In genomic region chr1:154962238-154962678, GRCh38 we compare ENCODE assay signal across 8 cellular contexts. TPM values are rescaled to one million over a fixed set of nuclear protein-coding genes. Genes with fewer than 3 reads are reported as not detected.
A peak's percentile ranks its signal among the peaks of the same experiment; 100 is the strongest.
DNase-seq lines count a peak whose midpoint lies in the region; ATAC-seq, FAIRE-seq and TF ChIP-seq lines count a peak whose summit lies in the region.

No MANE protein-coding gene starts in this region.

- H3K9me3 ChIP-seq in muscle layer of duodenum (ENCODE audit: control insufficient read depth in 1 of 2, low read length in 2 of 2), result no peaks in the 10 kb centered on the region

- H3K27ac ChIP-seq in muscle layer of duodenum (ENCODE audit: low read length), result peak overlapping the region; percentile 68

- peak overlapping the region; percentile 85 for H3K4me3 Mint-ChIP-seq in Calu3 (ENCODE audit: low read depth, unreplicated experiment)
- H3K4me3 Mint-ChIP-seq in effector memory CD8-positive, alpha-beta T cell, result peak overlapping the region; percentile 84 to 88

- H3K4me1 Mint-ChIP-seq in Calu3 (ENCODE audit: low read depth, unreplicated experiment), result peaks cover 38% of the 10 kb centered on the region
- H3K4me1 Mint-ChIP-seq in effector memory CD8-positive, alpha-beta T cell (ENCODE audit: low read depth in 2 of 2), result peaks cover 20 to 33% of the 10 kb centered on the region in 2 donors

- H3K36me3 Mint-ChIP-seq in Calu3 (ENCODE audit: insufficient read depth, unreplicated experiment), result peaks cover 81% of the 10 kb centered on the region
- peaks cover 61% of the 10 kb centered on the region for H3K36me3 Mint-ChIP-seq in effector memory CD8-positive, alpha-beta T cell (ENCODE audit: insufficient read depth)

- no peak for TF ChIP-seq CTCF in Calu3 (IDR thresholded peaks at IDR 0.05; ENCODE audit: unreplicated experiment)

- DNase-seq in Calu3 (no peak), RCC 7860 (ENCODE audit: low spot score) (peak; percentile 11), SK-N-DZ (ENCODE audit: low spot score) (no peak), SKM-1 treated with dmso at 0.1 percent for 144 hours (lab: John Stamatoyannopoulos, UW; ENCODE audit: unreplicated experiment) (no peak), LoVo (ENCODE audit: low spot score) (no peak)
- no peak for DNase-seq in effector memory CD8-positive, alpha-beta T cell

- ATAC-seq in GM21723 (IDR thresholded peaks at IDR 0.05; ENCODE audit: unreplicated experiment), result peak; percentile 3
- ATAC-seq in effector memory CD8-positive, alpha-beta T cell (replicated peaks), result peak; percentile 13

- peaks cover 5 to 25% of the 10 kb centered on the region in 2 donors for H3K4me1 ChIP-seq in muscle layer of duodenum (ENCODE audit: control insufficient read depth in 1 of 2, insufficient read depth in 2 of 2, low read length in 2 of 2)

- H3K4me3 ChIP-seq in muscle layer of duodenum (ENCODE audit: low read depth in 1 of 2, low read length in 2 of 2), result peak overlapping the region; percentile 72 to 85

- H3K27me3 ChIP-seq in muscle layer of duodenum (ENCODE audit: low read depth, low read length), result no peaks in the 10 kb centered on the region

- FAIRE-seq in RCC 7860 (lab: Jason Lieb, UNC), result no peak

- CTCF ChIA-PET in Calu3 (lab: Charles Lee), result interaction anchor here (0.5 to 1.8 kb wide), 7 partner anchors 10 to 99 kb away, joined by 3 to 12 read pairs (median 5); partner anchors contain the start of genes ADAM15, LENEP and ZBTB7B

- TSS peak; percentile 75 for BruUV-seq in Calu3 (replicated peaks; lab: Mats Ljungman, UMichigan)

- no peaks in the 10 kb centered on the region for H3K27me3 Mint-ChIP-seq in Calu3 (ENCODE audit: unreplicated experiment)
- H3K27me3 Mint-ChIP-seq in effector memory CD8-positive, alpha-beta T cell, result no peaks in the 10 kb centered on the region

- intact Hi-C loops in Calu3 (cut with micrococcal nuclease; ENCODE audit: unreplicated experiment), result no loop called here

- peak overlapping the region; percentile 92 for H3K27ac Mint-ChIP-seq in Calu3 (ENCODE audit: unreplicated experiment)
- H3K27ac Mint-ChIP-seq in effector memory CD8-positive, alpha-beta T cell, result peak overlapping the region; percentile 92 to 93

- H3K36me3 ChIP-seq in muscle layer of duodenum (ENCODE audit: control insufficient read depth in 1 of 2, insufficient read depth in 2 of 2, low read length in 2 of 2), result peaks cover 34 to 57% of the 10 kb centered on the region in 2 donors

- no peaks in the 10 kb centered on the region for H3K9me3 Mint-ChIP-seq in Calu3 (ENCODE audit: low read depth, unreplicated experiment)
- H3K9me3 Mint-ChIP-seq in effector memory CD8-positive, alpha-beta T cell, result no peaks in the 10 kb centered on the region

RNA-seq across cellular contexts. Expression of gene PYGO2, which starts 0.7 kb away (rescaled TPM):
- total RNA-seq in Calu3 (2022), result 43.6 and 45.6 TPM in 2 replicates
- 51.1 and 56.2 TPM in 2 replicates for polyA plus RNA-seq in SK-N-DZ (2014; cell fraction: cytosol; rRNA removed)
- polyA plus RNA-seq in SK-N-DZ (2014; cell fraction: nucleus; rRNA removed), result 31.1 and 41.1 TPM in 2 replicates

RNA-seq across cellular contexts. Expression of gene PBXIP1, which starts 6.4 kb away (rescaled TPM):
- total RNA-seq in Calu3 (2022), result 48.1 and 49.6 TPM in 2 replicates
- polyA plus RNA-seq in SK-N-DZ (2014; cell fraction: cytosol; rRNA removed), result 15.1 and 33.8 TPM in 2 replicates
- polyA plus RNA-seq in SK-N-DZ (2014; cell fraction: nucleus; rRNA removed), result 32.1 and 33.5 TPM in 2 replicates

RNA-seq across cellular contexts. Expression of gene SHC1, which starts 8.3 kb away (rescaled TPM):
- 73.5 and 77.5 TPM in 2 replicates for total RNA-seq in Calu3 (2022)
- 65.4 and 75.4 TPM in 2 replicates for polyA plus RNA-seq in SK-N-DZ (2014; cell fraction: cytosol; rRNA removed)
- polyA plus RNA-seq in SK-N-DZ (2014; cell fraction: nucleus; rRNA removed), result 98.6 and 121 TPM in 2 replicates

RNA-seq across cellular contexts. Expression of gene CKS1B, which starts 12.2 kb away (rescaled TPM):
- total RNA-seq in Calu3 (2022), result 182 and 230 TPM in 2 replicates
- 523 and 644 TPM in 2 replicates for polyA plus RNA-seq in SK-N-DZ (2014; cell fraction: cytosol; rRNA removed)
- polyA plus RNA-seq in SK-N-DZ (2014; cell fraction: nucleus; rRNA removed), result 311 and 412 TPM in 2 replicates

RNA-seq across cellular contexts. Expression of gene FLAD1, which starts 20.9 kb away (rescaled TPM):
- 74.3 and 75.1 TPM in 2 replicates for total RNA-seq in Calu3 (2022)
- polyA plus RNA-seq in SK-N-DZ (2014; cell fraction: cytosol; rRNA removed), result 133 and 172 TPM in 2 replicates
- 243 and 343 TPM in 2 replicates for polyA plus RNA-seq in SK-N-DZ (2014; cell fraction: nucleus; rRNA removed)
